8 cellular contexts compared by ENCODE assay signal in genomic region chr5:140239939-140240700, GRCh38.
DNase-seq lines count a peak whose midpoint lies in the region; ATAC-seq and TF ChIP-seq lines count a peak whose summit lies in the region.

No MANE protein-coding gene starts in this region.

- H3K9me2 ChIP-seq in Loucy (replicated peaks; ENCODE audit: low read depth, low read length), result no peaks in the 10 kb centered on the region

- TF ChIP-seq RAD21 in liver (IDR thresholded peaks at IDR 0.05), result peak; percentile 66 to 80

- H4K20me1 ChIP-seq in Loucy (ENCODE audit: insufficient read depth, low read length, poor library complexity, severe bottlenecking), result no peaks in the 10 kb centered on the region

- H3K9me3 ChIP-seq in Loucy (ENCODE audit: insufficient read depth, low read depth, low read length) (no peaks in the 10 kb centered on the region), liver (ENCODE audit: control insufficient read depth in 4 of 4, low read length in 3 of 4) (no peaks in the 10 kb centered on the region)

- H3K9ac ChIP-seq in Loucy (ENCODE audit: low read depth, low read length, poor library complexity, severe bottlenecking) (no peak overlapping the region), liver (ENCODE audit: low read depth in 1 of 2, low read length in 2 of 2) (no peak overlapping the region)

- 73% methylated on average over 11 of the region's 11 CpGs for WGBS in liver

- peak; percentile 70 for DNase-seq in AG08396 (ENCODE audit: low spot score)
- DNase-seq in activated CD4-positive, alpha-beta T cell treated with anti-CD3 and anti-CD28 coated beads for 24 hours (ENCODE audit: low read depth in 2 of 2), result peak; percentile 50 to 61
- peak; percentile 74 for DNase-seq in choroid plexus epithelial cell (ENCODE audit: low read depth)
- peak; percentile 35 to 46 (median 42) for DNase-seq in stimulated activated CD4-positive, alpha-beta T cell treated with anti-CD3 and anti-CD28 coated beads, TNF-alpha, amount 100 ng/mL, for 4 hours (ENCODE audit: low read depth in 3 of 3)
- no peak for DNase-seq in NCI-H146 (lab: John Stamatoyannopoulos, UW)

- no peaks in the 10 kb centered on the region for H3F3A ChIP-seq in Loucy (ENCODE audit: low read depth)

- TF ChIP-seq CTCF in Loucy (conservative IDR thresholded peaks at IDR 0.05; ENCODE audit: low read length) (peak; percentile 71), choroid plexus epithelial cell (conservative IDR thresholded peaks at IDR 0.05; ENCODE audit: low read depth, low read length) (peak; percentile 83), liver (IDR thresholded peaks at IDR 0.05; ENCODE audit: low read depth, low read length, missing input control) (peak; percentile 53)

- no peak overlapping the region for H3K27ac ChIP-seq in liver (ENCODE audit: low read depth in 1 of 2, low read length in 2 of 2)

- peaks cover 12% of the 10 kb centered on the region; the same call in 1 of the 2 replicates for H3K36me3 ChIP-seq in Loucy (ENCODE audit: insufficient read depth, low read length)
- H3K36me3 ChIP-seq in liver (ENCODE audit: control insufficient read depth in 4 of 4, insufficient read depth in 3 of 4, low read depth in 1 of 4, low read length in 3 of 4), result peaks cover 0 to 2% (median 0%) of the 10 kb centered on the region in 4 donors

- H3K4me3 ChIP-seq in Loucy (ENCODE audit: low read length, poor library complexity, severe bottlenecking) (no peak overlapping the region), choroid plexus epithelial cell (ENCODE audit: low read depth, low read length) (no peak overlapping the region), liver (ENCODE audit: low read depth in 1 of 3, low read length in 3 of 3) (no peak overlapping the region)

- no peaks in the 10 kb centered on the region for H3K79me2 ChIP-seq in Loucy (ENCODE audit: insufficient read depth, low read length)

- peak; percentile 59 for ATAC-seq in GM18907 (IDR thresholded peaks at IDR 0.05; ENCODE audit: unreplicated experiment)

- H3K27me3 ChIP-seq in Loucy (ENCODE audit: insufficient read depth, low read length, poor library complexity, severe bottlenecking) (no peaks in the 10 kb centered on the region), liver (ENCODE audit: control insufficient read depth in 4 of 4, insufficient read depth in 4 of 4, low read length in 3 of 4) (no peaks in the 10 kb centered on the region)

- no peak overlapping the region for H2AFZ ChIP-seq in Loucy (ENCODE audit: low read length)

- H3K4me2 ChIP-seq in Loucy (ENCODE audit: low read depth, low read length, poor library complexity, severe bottlenecking), result no peak overlapping the region

- no peaks in the 10 kb centered on the region for H3K4me1 ChIP-seq in Loucy (ENCODE audit: insufficient read depth, low read length, poor library complexity, severe bottlenecking)
- peaks cover 6 to 35% (median 24%) of the 10 kb centered on the region in 4 donors for H3K4me1 ChIP-seq in liver (ENCODE audit: control insufficient read depth in 4 of 4, insufficient read depth in 4 of 4, low read length in 3 of 4)

TF ChIP-seq in liver, 16 proteins besides CTCF, POLR2A, EP300 and RAD21:
- TF ChIP-seq ATF3 (IDR thresholded peaks at IDR 0.05) (no peak), RXRA (IDR thresholded peaks at IDR 0.05) (no peak), SP1 (IDR thresholded peaks at IDR 0.05) (no peak), REST (IDR thresholded peaks at IDR 0.05) (no peak), NR2F2 (IDR thresholded peaks at IDR 0.05) (no peak), YY1 (IDR thresholded peaks at IDR 0.05) (no peak), EGR1 (IDR thresholded peaks at IDR 0.05; ENCODE audit: low read depth in 2 of 2) (no peak), FOXA1 (IDR thresholded peaks at IDR 0.05) (no peak), TAF1 (conservative IDR thresholded peaks at IDR 0.05) (no peak), MAX (IDR thresholded peaks at IDR 0.05) (no peak)
TF ChIP-seq in liver: peak in this region for 0.
